Comparison of ENCODE assay signal across 8 cellular contexts in the genomic region with DNA sequence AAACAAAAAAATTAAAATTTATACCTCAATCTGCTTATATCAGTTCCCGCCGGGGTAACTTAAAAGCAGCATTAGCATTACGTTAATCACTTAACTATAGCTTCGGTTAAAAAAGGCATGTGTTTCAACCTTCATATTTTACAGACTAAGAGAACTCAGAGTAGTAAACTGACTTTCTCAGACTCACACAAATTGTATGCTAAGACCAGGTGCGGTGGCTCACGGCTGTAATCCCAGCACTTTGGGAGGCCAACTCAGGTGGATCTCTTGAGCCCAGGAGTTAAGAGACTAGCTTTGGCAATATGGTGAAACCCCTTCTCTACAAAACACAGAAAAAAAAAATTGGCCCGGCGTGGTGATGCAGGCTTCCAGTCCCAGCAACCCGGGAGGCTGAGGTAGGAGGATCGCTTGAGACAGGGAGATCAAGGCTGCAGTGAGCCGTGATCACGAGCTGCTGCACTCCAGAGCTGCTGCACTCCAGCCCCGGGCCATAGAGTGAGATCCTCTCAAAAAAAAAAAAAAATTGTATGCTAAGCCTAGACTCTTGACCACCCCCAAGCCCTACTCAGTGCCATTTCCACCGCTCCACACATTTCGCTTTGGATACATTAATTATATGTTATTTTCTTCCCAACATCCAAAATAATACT. TPM values are rescaled to one million over a fixed set of nuclear protein-coding genes. Genes with fewer than 3 reads are reported as not detected.
A peak's percentile ranks its signal among the peaks of the same experiment; 100 is the strongest.
DNase-seq lines count a peak whose midpoint lies in the region; ATAC-seq and TF ChIP-seq lines count a peak whose summit lies in the region.

No MANE protein-coding gene starts in this region.

- peaks cover 8% of the 10 kb centered on the region for H4K20me1 ChIP-seq in neural cell (ENCODE audit: insufficient read depth)

- TF ChIP-seq CTCF in choroid plexus epithelial cell (conservative IDR thresholded peaks at IDR 0.05; ENCODE audit: low read depth, low read length) (no peak), neural cell (IDR thresholded peaks at IDR 0.05; ENCODE audit: poor library complexity, severe bottlenecking) (no peak)

- no peak overlapping the region for H3K27ac ChIP-seq in neural cell (ENCODE audit: low read length)

- H3K27me3 ChIP-seq in neural cell (ENCODE audit: insufficient read depth, low read depth, low read length): no peaks in the 10 kb centered on the region

- H3F3A ChIP-seq in neural cell (ENCODE audit: insufficient read depth, low read length, poor library complexity, severe bottlenecking): peaks cover 7% of the 10 kb centered on the region

- peak overlapping the region; percentile 62 for H3K4me2 ChIP-seq in neural cell (ENCODE audit: low read length)

- no peak for TF ChIP-seq EP300 in neural cell (conservative IDR thresholded peaks at IDR 0.05; ENCODE audit: poor library complexity, severe bottlenecking)

- H3K36me3 ChIP-seq in neural cell (ENCODE audit: insufficient read depth, low read length): no peaks in the 10 kb centered on the region

- no peaks in the 10 kb centered on the region for H3K9me2 ChIP-seq in neural cell (ENCODE audit: insufficient read depth, low read length)

- ATAC-seq in HG02678 (IDR thresholded peaks at IDR 0.05; ENCODE audit: unreplicated experiment) (no peak), HG03175 (IDR thresholded peaks at IDR 0.05; ENCODE audit: unreplicated experiment) (no peak)

- TF ChIP-seq RAD21 in neural cell (conservative IDR thresholded peaks at IDR 0.05): no peak

- H2AFZ ChIP-seq in neural cell (ENCODE audit: low read depth, low read length): no peak overlapping the region

- H3K79me2 ChIP-seq in neural cell (replicated peaks; ENCODE audit: insufficient read depth, low read length): peaks cover 64% of the 10 kb centered on the region

- H3K9ac ChIP-seq in neural cell (ENCODE audit: low read length): peak overlapping the region; percentile 90

- DNase-seq in Daoy (ENCODE audit: low read depth) (peak; percentile 27), NCI-H82 treated with DMSO at 0.1 percent for 48 hours (lab: John Stamatoyannopoulos, UW; ENCODE audit: unreplicated experiment) (peak; percentile 16), choroid plexus epithelial cell (ENCODE audit: low read depth) (no peak), NCI-H146 (lab: John Stamatoyannopoulos, UW) (no peak)
- DNase-seq in stimulated activated CD4-positive, alpha-beta T cell treated with anti-CD3 and anti-CD28 coated beads, Interleukin-2, amount 100 ng/mL, for 48 hours: no peak

- H3K4me3 ChIP-seq in choroid plexus epithelial cell (ENCODE audit: low read depth, low read length): peak overlapping the region; percentile 88
- H3K4me3 ChIP-seq in neural cell (ENCODE audit: low read length): peak overlapping the region; percentile 87

- H3K9me3 ChIP-seq in neural cell (ENCODE audit: low read length): no peaks in the 10 kb centered on the region

TF ChIP-seq in neural cell, 6 proteins besides CTCF, POLR2A, EP300 and RAD21:
- TF ChIP-seq SMC3 (conservative IDR thresholded peaks at IDR 0.05; ENCODE audit: poor library complexity): no peak
- TF ChIP-seq, protein P1, sequence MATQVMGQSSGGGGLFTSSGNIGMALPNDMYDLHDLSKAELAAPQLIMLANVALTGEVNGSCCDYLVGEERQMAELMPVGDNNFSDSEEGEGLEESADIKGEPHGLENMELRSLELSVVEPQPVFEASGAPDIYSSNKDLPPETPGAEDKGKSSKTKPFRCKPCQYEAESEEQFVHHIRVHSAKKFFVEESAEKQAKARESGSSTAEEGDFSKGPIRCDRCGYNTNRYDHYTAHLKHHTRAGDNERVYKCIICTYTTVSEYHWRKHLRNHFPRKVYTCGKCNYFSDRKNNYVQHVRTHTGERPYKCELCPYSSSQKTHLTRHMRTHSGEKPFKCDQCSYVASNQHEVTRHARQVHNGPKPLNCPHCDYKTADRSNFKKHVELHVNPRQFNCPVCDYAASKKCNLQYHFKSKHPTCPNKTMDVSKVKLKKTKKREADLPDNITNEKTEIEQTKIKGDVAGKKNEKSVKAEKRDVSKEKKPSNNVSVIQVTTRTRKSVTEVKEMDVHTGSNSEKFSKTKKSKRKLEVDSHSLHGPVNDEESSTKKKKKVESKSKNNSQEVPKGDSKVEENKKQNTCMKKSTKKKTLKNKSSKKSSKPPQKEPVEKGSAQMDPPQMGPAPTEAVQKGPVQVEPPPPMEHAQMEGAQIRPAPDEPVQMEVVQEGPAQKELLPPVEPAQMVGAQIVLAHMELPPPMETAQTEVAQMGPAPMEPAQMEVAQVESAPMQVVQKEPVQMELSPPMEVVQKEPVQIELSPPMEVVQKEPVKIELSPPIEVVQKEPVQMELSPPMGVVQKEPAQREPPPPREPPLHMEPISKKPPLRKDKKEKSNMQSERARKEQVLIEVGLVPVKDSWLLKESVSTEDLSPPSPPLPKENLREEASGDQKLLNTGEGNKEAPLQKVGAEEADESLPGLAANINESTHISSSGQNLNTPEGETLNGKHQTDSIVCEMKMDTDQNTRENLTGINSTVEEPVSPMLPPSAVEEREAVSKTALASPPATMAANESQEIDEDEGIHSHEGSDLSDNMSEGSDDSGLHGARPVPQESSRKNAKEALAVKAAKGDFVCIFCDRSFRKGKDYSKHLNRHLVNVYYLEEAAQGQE (IDR thresholded peaks at IDR 0.05; ENCODE audit: borderline replicate concordance): no peak
- no peak for TF ChIP-seq POLR2AphosphoS5 (IDR thresholded peaks at IDR 0.05)
- no peak for TF ChIP-seq TAF1 (IDR thresholded peaks at IDR 0.05; ENCODE audit: low read depth)

RNA-seq across cellular contexts. Expression of a gene that starts 2.4 kb away (rescaled TPM):
- total RNA-seq in Daoy (2014; rRNA removed; shearing (Covaris generic)): 46.9 and 52.7 TPM in 2 replicates
- 53.4 and 63.5 TPM in 2 replicates for polyA plus RNA-seq in neural cell
- 116 and 128 TPM in 2 replicates for polyA minus RNA-seq in neural cell

Comparison
In these comparisons a context has a peak if more than half of its experiments do, and no peak if none do; other contexts are left out.
1. DNase-seq: peak in Daoy (single experiment) and NCI-H82 treated with DMSO at 0.1 percent for 48 hours (single experiment); none in choroid plexus epithelial cell (single experiment), NCI-H146 (single experiment) and stimulated activated CD4-positive, alpha-beta T cell treated with anti-CD3 and anti-CD28 coated beads, Interleukin-2, amount 100 ng/mL, for 48 hours (0 of 2).